In the genomic region with DNA sequence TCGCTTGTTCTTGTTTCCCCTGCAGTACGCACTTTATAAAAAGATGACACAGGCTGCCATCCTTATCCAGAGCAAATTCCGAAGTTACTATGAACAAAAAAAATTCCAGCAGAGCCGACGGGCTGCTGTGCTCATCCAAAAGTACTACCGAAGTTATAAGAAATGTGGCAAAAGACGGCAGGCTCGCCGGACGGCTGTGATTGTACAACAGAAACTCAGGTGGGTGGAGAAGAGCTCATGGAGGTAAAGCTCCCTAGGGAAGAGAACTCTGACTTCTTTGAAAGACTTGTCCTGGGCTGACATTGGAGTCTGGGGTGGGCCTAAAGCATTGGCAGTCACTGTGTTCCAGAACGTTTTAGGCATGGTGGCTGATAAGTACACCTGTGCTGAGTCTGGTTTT, we compare ENCODE assay signal across 22 cellular contexts.
"Had no signal": no experiment of that assay in that cellular context is flagged by ENCODE, and none has a peak within 500 bp of the region (broad histone marks: within the 10 kb centered on the region; RNA-seq: fewer than 3 reads in every experiment).

No MANE protein-coding gene starts in this region.

- H3K4me2 ChIP-seq: hepatocyte had no signal

- H3K9me3 Mint-ChIP-seq: immature natural killer cell; mesothelial cell of epicardium; naive thymus-derived CD4-positive, alpha-beta T cell had no signal

- H3K27me3 ChIP-seq: dorsolateral prefrontal cortex, esophagus muscularis mucosa, foreskin keratinocyte, gastroesophageal sphincter, heart left ventricle, hepatocyte had no signal

- H3K4me3 ChIP-seq: coronary artery, dorsolateral prefrontal cortex, esophagus muscularis mucosa, gastroesophageal sphincter, heart left ventricle, hepatocyte, left ventricle myocardium inferior, lower lobe of right lung had no signal

- DNase-seq: dermis blood vessel endothelial cell; dorsolateral prefrontal cortex; effector CD4-positive, alpha-beta T cell; effector memory CD4-positive, alpha-beta T cell; foreskin keratinocyte; heart left ventricle; hypothalamus; immature natural killer cell; islet precursor cell; kidney; kidney glomerular epithelial cell; left colon; left ventricle myocardium inferior; lower lobe of right lung; mesenchymal stem cell; naive thymus-derived CD4-positive, alpha-beta T cell had no signal

- H3K36me3 ChIP-seq: lower lobe of right lung had no signal

- ATAC-seq: foreskin keratinocyte; gastroesophageal sphincter; heart left ventricle; left colon; left lobe of liver; lower lobe of right lung; naive thymus-derived CD4-positive, alpha-beta T cell had no signal

- H3K79me2 ChIP-seq: hepatocyte had no signal

- H2AFZ ChIP-seq: hepatocyte had no signal

- H3K36me3 Mint-ChIP-seq: immature natural killer cell; mesothelial cell of epicardium; naive thymus-derived CD4-positive, alpha-beta T cell had no signal

- H3K9me3 ChIP-seq: esophagus muscularis mucosa, gastroesophageal sphincter, heart left ventricle, left ventricle myocardium inferior, lower lobe of right lung had no signal

- H3K27ac ChIP-seq: coronary artery, foreskin keratinocyte, gastroesophageal sphincter, heart left ventricle, hepatocyte, left ventricle myocardium inferior, lower lobe of right lung had no signal

- H3K27ac Mint-ChIP-seq: immature natural killer cell; mesothelial cell of epicardium; naive thymus-derived CD4-positive, alpha-beta T cell had no signal

- H3K4me3 Mint-ChIP-seq: immature natural killer cell, mesothelial cell of epicardium had no signal
